In genomic region chr2:96683972-96684820, GRCh38 we compare ENCODE assay signal across 23 cellular contexts. TPM values are rescaled to one million over a fixed set of nuclear protein-coding genes. Genes with fewer than 3 reads are reported as not detected.
DNase-seq lines count a peak whose midpoint lies in the region; ATAC-seq, FAIRE-seq and TF ChIP-seq lines count a peak whose summit lies in the region.
"Had no signal": no experiment of that assay in that cellular context is flagged by ENCODE, and none has a peak within 500 bp of the region (broad histone marks: within the 10 kb centered on the region; RNA-seq: fewer than 3 reads in every experiment).

No MANE protein-coding gene starts in this region.

- H3K4me3 ChIP-seq in HEK293 (ENCODE audit: low read depth, low read length), result no peak overlapping the region
- no peak overlapping the region for H3K4me3 ChIP-seq in choroid plexus epithelial cell (ENCODE audit: low read depth, low read length)
- H3K4me3 ChIP-seq in HepG2 (replicated peaks in 1 of 3; ENCODE audit: insufficient read depth in 1 of 3, low read depth in 2 of 3, low read length in 3 of 3), result peak overlapping the region in 1 of 3 experiments; percentile 51; a peak in 1 of 6 replicates
- H3K4me3 ChIP-seq: A549, GM23338, SK-N-MC had no signal

- H3K27me3 ChIP-seq in HepG2 (ENCODE audit: control insufficient read depth in 1 of 2, insufficient read depth in 2 of 2, low read length in 2 of 2), result peaks cover 8 to 28% of the 10 kb centered on the region in 2 experiments; a peak in 3 of 5 replicates

- peak overlapping the region; percentile 91 for H3K4me2 ChIP-seq in HepG2 (ENCODE audit: low read depth, low read length)
- H3K4me2 ChIP-seq: A549, GM23338 had no signal

- H2AFZ ChIP-seq in HepG2 (ENCODE audit: low read length), result no peak overlapping the region

- no peaks in the 10 kb centered on the region for H3K9me3 ChIP-seq in HEK293 (ENCODE audit: control insufficient read depth, insufficient read depth, low read depth, low read length)
- H3K9me3 ChIP-seq in HepG2 (ENCODE audit: low read length), result no peaks in the 10 kb centered on the region
- H3K9me3 ChIP-seq: A549 had no signal

- no peak for TF ChIP-seq CTCF in HEK293 (tag by site-specific recombination; IDR thresholded peaks at IDR 0.05)
- TF ChIP-seq CTCF in choroid plexus epithelial cell (conservative IDR thresholded peaks at IDR 0.05; ENCODE audit: low read depth, low read length), result no peak
- TF ChIP-seq CTCF in HepG2 (CRISPR knock-in tag; IDR thresholded peaks at IDR 0.05), result 0 out of 2 replicates have a peak, but pooled peaks have one; percentile 3
- no peak for TF ChIP-seq CTCF in progenitor cell of endocrine pancreas (IDR thresholded peaks at IDR 0.05; ENCODE audit: unreplicated experiment)

- H3K36me3 Mint-ChIP-seq in progenitor cell of endocrine pancreas (ENCODE audit: insufficient read depth), result no peaks in the 10 kb centered on the region
- H3K36me3 Mint-ChIP-seq: CD14-positive monocyte had no signal

- in situ Hi-C loops in HepG2 (cut with HindIII; ENCODE audit: extremely low pct_ligation_motif_present, low pct_unique_long_range_greater_than_20kb) (no loop called here), ACHN (cut with HindIII; ENCODE audit: low pct_ligation_motif_present, low pct_unique_long_range_greater_than_20kb, low sequenced_read_pairs) (no loop called here)

- H3K27ac ChIP-seq in HEK293 (ENCODE audit: extremely low read depth, low read depth, low read length) (no peak overlapping the region), HepG2 (ENCODE audit: extremely low read length, insufficient read depth, low read length) (no peak overlapping the region)
- H3K27ac ChIP-seq: A549, SK-N-MC had no signal

- no peak overlapping the region for H3K4me3 Mint-ChIP-seq in progenitor cell of endocrine pancreas (ENCODE audit: low read depth)
- H3K4me3 Mint-ChIP-seq: GM23338 had no signal

- peak; percentile 14 for DNase-seq in choroid plexus epithelial cell (ENCODE audit: low read depth)
- DNase-seq in HepG2 (ENCODE audit: low spot score), result peak; percentile 84
- DNase-seq in retina, result peak; percentile 22
- no peak for DNase-seq in progenitor cell of endocrine pancreas (ENCODE audit: low spot score, unreplicated experiment)
- no peak for DNase-seq in ACHN
- no peak for DNase-seq in amniotic stem cell (lab: John Stamatoyannopoulos, UW)
- DNase-seq: COR-L47, GF-D8, HCEC 1CT, NCI-H1417 treated with DMSO at 0.1 percent for 48 hours, NCI-H187 treated with DMSO at 0.1 percent for 48 hours, NCI-H2227 treated with DMSO at 0.1 percent for 48 hours, NCI-H510A treated with DMSO at 0.1 percent for 48 hours, NCI-H774, SHP77 had no signal

- H3K36me3 ChIP-seq in HEK293 (ENCODE audit: control insufficient read depth in 2 of 2, insufficient read depth in 1 of 2, low read length in 2 of 2) (no peaks in the 10 kb centered on the region), HepG2 (replicated peaks in 1 of 2; ENCODE audit: control insufficient read depth in 1 of 2, insufficient read depth in 2 of 2, low read length in 2 of 2) (no peaks in the 10 kb centered on the region)

- peaks cover 16% of the 10 kb centered on the region for H3K4me1 Mint-ChIP-seq in progenitor cell of endocrine pancreas (ENCODE audit: low read depth)
- H3K4me1 Mint-ChIP-seq: CD14-positive monocyte had no signal

- H3K79me2 ChIP-seq in HepG2 (ENCODE audit: insufficient read depth, low read length), result no peaks in the 10 kb centered on the region

- H3K9ac ChIP-seq in HepG2 (ENCODE audit: insufficient read depth, low read depth, low read length), result no peak overlapping the region

- POLR2A ChIA-PET in HEK293 (lab: Yijun Ruan, JAX), result interaction anchor here (0.5 to 0.6 kb wide), 2 partner anchors 59 to 60 kb away, joined by 3 read pairs; no protein-coding TSS in a partner anchor
- POLR2A ChIA-PET in HepG2 (lab: Yijun Ruan, JAX), result interaction anchor here (0.7 to 1.6 kb wide), 5 partner anchors 8 to 127 kb away, joined by 3 to 4 read pairs (median 4); partner anchors contain the start of gene CNNM4

- no TSS peak for BruUV-seq in HepG2 (replicated peaks; lab: Mats Ljungman, UMichigan)

- 11% methylated on average over 11 of the region's 13 CpGs for WGBS in HepG2 (ENCODE audit: low lambda C conversion rate)

- peak in 1 of 2 experiments; percentile 47; a peak in 2 of 4 replicates for TF ChIP-seq EP300 in HepG2 (IDR thresholded peaks at IDR 0.05; ENCODE audit: low read depth in 2 of 2, low read length in 2 of 2)
- TF ChIP-seq EP300 in HepG2 (CRISPR knock-in tag; IDR thresholded peaks at IDR 0.05; ENCODE audit: borderline replicate concordance), result 0 out of 2 replicates have a peak, but pooled peaks have one; percentile 20

- H3K27ac Mint-ChIP-seq in progenitor cell of endocrine pancreas, result no peak overlapping the region
- H3K27ac Mint-ChIP-seq: CD14-positive monocyte, GM23338 had no signal

- no peaks in the 10 kb centered on the region for H3K9me3 Mint-ChIP-seq in progenitor cell of endocrine pancreas (ENCODE audit: low read depth)
- H3K9me3 Mint-ChIP-seq: GM23338 had no signal

- ATAC-seq in HepG2, result peak; percentile 56
- no peak for ATAC-seq in GM21825 (IDR thresholded peaks at IDR 0.05; ENCODE audit: unreplicated experiment)
- ATAC-seq: A549 had no signal

- peak; percentile 91 for FAIRE-seq in HepG2 (lab: Jason Lieb, UNC)
- FAIRE-seq: A549, RCC 7860 had no signal

- TF ChIP-seq POLR2A in HepG2 (IDR thresholded peaks at IDR 0.05; ENCODE audit: insufficient read depth in 1 of 2, low read depth in 2 of 2, low read length in 2 of 2), result peak in 1 of 2 experiments; percentile 21; a peak in 1 of 4 replicates

- H3K4me1 ChIP-seq in HEK293 (ENCODE audit: control insufficient read depth, insufficient read depth, low read length) (peaks cover 20% of the 10 kb centered on the region), HepG2 (ENCODE audit: insufficient read depth, low read length) (peaks cover 73% of the 10 kb centered on the region)

- intact Hi-C loops in HepG2 (cut with micrococcal nuclease; ENCODE audit: unreplicated experiment), result no loop called here

- no peak for TF ChIP-seq RAD21 in HepG2 (CRISPR knock-in tag; IDR thresholded peaks at IDR 0.05)

- CTCF ChIA-PET in HEK293 (lab: Yijun Ruan, JAX) (interaction anchor here (0.5 kb wide), 1 partner anchor 275 kb away, joined by 3 read pairs; no protein-coding TSS in a partner anchor), HepG2 (lab: Yijun Ruan, JAX; ENCODE audit: low intra/inter-chr PET ratio, low total read pairs) (no interaction called here)

- no peaks in the 10 kb centered on the region for H4K20me1 ChIP-seq in HepG2 (ENCODE audit: insufficient read depth, low read length)

- peaks cover 14% of the 10 kb centered on the region for H3K27me3 Mint-ChIP-seq in progenitor cell of endocrine pancreas

RNA-seq across cellular contexts. Expression of gene FER1L5, which starts 41.6 kb away (rescaled TPM):
- 0.02 TPM in 1 of 2 replicates, not detected in the other for total RNA-seq in HepG2 (2016; rRNA removed; fragmentation: Illumina TruSeq; extraction: Trizol)
- not detected in 2 replicates for total RNA-seq in HepG2 (2016; cell fraction: cytosol; rRNA removed; fragmentation: Illumina TruSeq; extraction: Trizol; ENCODE audit: low read depth)
- 0.02 TPM in 1 of 2 replicates, not detected in the other for total RNA-seq in HepG2 (2016; cell fraction: insoluble cytoplasmic fraction; rRNA removed; fragmentation: Illumina TruSeq; extraction: Trizol)
- 0.03 TPM in 1 of 2 replicates, not detected in the other for total RNA-seq in HepG2 (2016; cell fraction: membrane; rRNA removed; fragmentation: Illumina TruSeq; extraction: Trizol)
- 0.12 and 0.16 TPM in 2 replicates for total RNA-seq in HepG2 (2016; cell fraction: nucleus; rRNA removed; fragmentation: Illumina TruSeq; extraction: Trizol)
- polyA plus RNA-seq in HepG2 (2011; rRNA removed), result 0.08 and 0.22 TPM in 2 replicates
- 0.01 and 0.03 TPM in 2 replicates for polyA plus RNA-seq in HepG2 (2011; cell fraction: cytosol; rRNA removed)
- polyA plus RNA-seq in HepG2 (2011; cell fraction: nucleus; rRNA removed), result 1.2 and 1.4 TPM in 2 replicates
- polyA plus RNA-seq in HepG2 (2012), result 0.09 and 0.15 TPM in 2 replicates
- not detected in 2 replicates for polyA plus RNA-seq in HepG2 (2016; cell fraction: cytosol; fragmentation: Illumina TruSeq; extraction: Trizol; ENCODE audit: low read depth)
- not detected in 2 replicates for polyA plus RNA-seq in HepG2 (2016; cell fraction: insoluble cytoplasmic fraction; fragmentation: Illumina TruSeq; extraction: Trizol; ENCODE audit: low read depth)
- not detected in 2 replicates for polyA plus RNA-seq in HepG2 (2016; cell fraction: membrane; fragmentation: Illumina TruSeq; extraction: Trizol; ENCODE audit: low read depth)
- polyA plus RNA-seq in HepG2 (2016; cell fraction: nucleus; fragmentation: Illumina TruSeq; extraction: Trizol; ENCODE audit: insufficient read depth, low read depth), result 0.12 and 0.25 TPM in 2 replicates
- polyA minus RNA-seq in HepG2 (2011; rRNA and poly(A)+ RNA removed; ENCODE audit: low replicate concordance), result 0.07 and 0.16 TPM in 2 replicates
- polyA minus RNA-seq in HepG2 (2011; cell fraction: cytosol; rRNA and poly(A)+ RNA removed), result not detected in 2 replicates
- 0.25 and 0.26 TPM in 2 replicates for polyA minus RNA-seq in HepG2 (2011; cell fraction: nucleus; rRNA and poly(A)+ RNA removed)
- 1.0 and 1.5 TPM in 2 replicates for total RNA-seq in progenitor cell of endocrine pancreas
- total RNA-seq: OCI-LY7 had no signal
- polyA plus RNA-seq: CD14-positive monocyte had no signal

RNA-seq across cellular contexts. Expression of gene KANSL3, which starts 46.1 kb away (rescaled TPM):
- total RNA-seq in HepG2 (2016; rRNA removed; fragmentation: Illumina TruSeq; extraction: Trizol) (37.3 and 43.9 TPM in 2 replicates), progenitor cell of endocrine pancreas (53.6 and 57.7 TPM in 2 replicates)
- total RNA-seq in HepG2 (2016; cell fraction: cytosol; rRNA removed; fragmentation: Illumina TruSeq; extraction: Trizol; ENCODE audit: low read depth), result 7.8 and 8.3 TPM in 2 replicates
- total RNA-seq in HepG2 (2016; cell fraction: insoluble cytoplasmic fraction; rRNA removed; fragmentation: Illumina TruSeq; extraction: Trizol), result 35.6 and 36.6 TPM in 2 replicates
- 26.4 and 26.5 TPM in 2 replicates for total RNA-seq in HepG2 (2016; cell fraction: membrane; rRNA removed; fragmentation: Illumina TruSeq; extraction: Trizol)
- 40.0 and 44.1 TPM in 2 replicates for total RNA-seq in HepG2 (2016; cell fraction: nucleus; rRNA removed; fragmentation: Illumina TruSeq; extraction: Trizol)
- polyA plus RNA-seq in HepG2 (2011; rRNA removed), result 20.8 and 28.2 TPM in 2 replicates
- polyA plus RNA-seq in HepG2 (2011; cell fraction: cytosol; rRNA removed), result 17.0 and 17.8 TPM in 2 replicates
- 63.0 and 65.8 TPM in 2 replicates for polyA plus RNA-seq in HepG2 (2011; cell fraction: nucleus; rRNA removed)
- 28.9 and 35.1 TPM in 2 replicates for polyA plus RNA-seq in HepG2 (2012)
- polyA plus RNA-seq in HepG2 (2016; cell fraction: cytosol; fragmentation: Illumina TruSeq; extraction: Trizol; ENCODE audit: low read depth), result 3.4 TPM in 2 replicates
- polyA plus RNA-seq in HepG2 (2016; cell fraction: insoluble cytoplasmic fraction; fragmentation: Illumina TruSeq; extraction: Trizol; ENCODE audit: low read depth), result 26.9 and 34.3 TPM in 2 replicates
- 12.0 and 12.5 TPM in 2 replicates for polyA plus RNA-seq in HepG2 (2016; cell fraction: membrane; fragmentation: Illumina TruSeq; extraction: Trizol; ENCODE audit: low read depth)
- polyA plus RNA-seq in HepG2 (2016; cell fraction: nucleus; fragmentation: Illumina TruSeq; extraction: Trizol; ENCODE audit: insufficient read depth, low read depth), result 50.8 and 58.3 TPM in 2 replicates
- 85.2 and 180 TPM in 2 replicates for polyA minus RNA-seq in HepG2 (2011; rRNA and poly(A)+ RNA removed; ENCODE audit: low replicate concordance)
- 19.0 and 20.2 TPM in 2 replicates for polyA minus RNA-seq in HepG2 (2011; cell fraction: cytosol; rRNA and poly(A)+ RNA removed)
- polyA minus RNA-seq in HepG2 (2011; cell fraction: nucleus; rRNA and poly(A)+ RNA removed), result 73.1 and 81.1 TPM in 2 replicates

RNA-seq across cellular contexts. Expression of gene LMAN2L, which starts 55.7 kb away (rescaled TPM):
- 27.7 and 57.9 TPM in 2 replicates for total RNA-seq in HepG2 (2016; rRNA removed; fragmentation: Illumina TruSeq; extraction: Trizol)
- total RNA-seq in HepG2 (2016; cell fraction: cytosol; rRNA removed; fragmentation: Illumina TruSeq; extraction: Trizol; ENCODE audit: low read depth), result 5.3 and 5.5 TPM in 2 replicates
- total RNA-seq in HepG2 (2016; cell fraction: insoluble cytoplasmic fraction; rRNA removed; fragmentation: Illumina TruSeq; extraction: Trizol), result 29.7 and 60.7 TPM in 2 replicates
- total RNA-seq in HepG2 (2016; cell fraction: membrane; rRNA removed; fragmentation: Illumina TruSeq; extraction: Trizol), result 15.8 and 16.4 TPM in 2 replicates
- 44.6 and 50.0 TPM in 2 replicates for total RNA-seq in HepG2 (2016; cell fraction: nucleus; rRNA removed; fragmentation: Illumina TruSeq; extraction: Trizol)
- polyA plus RNA-seq in HepG2 (2011; rRNA removed), result 35.5 and 39.1 TPM in 2 replicates
- polyA plus RNA-seq in HepG2 (2011; cell fraction: cytosol; rRNA removed), result 35.1 and 42.4 TPM in 2 replicates
- polyA plus RNA-seq in HepG2 (2011; cell fraction: nucleus; rRNA removed), result 15.9 and 18.6 TPM in 2 replicates
- 26.8 and 32.8 TPM in 2 replicates for polyA plus RNA-seq in HepG2 (2012)
- 4.4 and 4.8 TPM in 2 replicates for polyA plus RNA-seq in HepG2 (2016; cell fraction: cytosol; fragmentation: Illumina TruSeq; extraction: Trizol; ENCODE audit: low read depth)
- 22.3 and 26.0 TPM in 2 replicates for polyA plus RNA-seq in HepG2 (2016; cell fraction: insoluble cytoplasmic fraction; fragmentation: Illumina TruSeq; extraction: Trizol; ENCODE audit: low read depth)
- polyA plus RNA-seq in HepG2 (2016; cell fraction: membrane; fragmentation: Illumina TruSeq; extraction: Trizol; ENCODE audit: low read depth), result 8.6 and 9.7 TPM in 2 replicates
- 59.0 and 65.6 TPM in 2 replicates for polyA plus RNA-seq in HepG2 (2016; cell fraction: nucleus; fragmentation: Illumina TruSeq; extraction: Trizol; ENCODE audit: insufficient read depth, low read depth)
- 29.8 and 46.9 TPM in 2 replicates for polyA minus RNA-seq in HepG2 (2011; rRNA and poly(A)+ RNA removed; ENCODE audit: low replicate concordance)
- polyA minus RNA-seq in HepG2 (2011; cell fraction: cytosol; rRNA and poly(A)+ RNA removed), result 15.0 and 15.6 TPM in 2 replicates
- polyA minus RNA-seq in HepG2 (2011; cell fraction: nucleus; rRNA and poly(A)+ RNA removed), result 17.9 and 20.5 TPM in 2 replicates
- 34.0 and 36.0 TPM in 2 replicates for total RNA-seq in progenitor cell of endocrine pancreas

Comparison
In these comparisons a context has a peak if more than half of its experiments do, and no peak if none do; other contexts are left out.
1. DNase-seq: peak in choroid plexus epithelial cell (single experiment), HepG2 (single experiment) and retina (single experiment); none in progenitor cell of endocrine pancreas (single experiment), ACHN (single experiment) and amniotic stem cell (single experiment).
2. Of the 63 proteins assayed by ChIP-seq in both HepG2 and HEK293: peak only in HepG2: ATF2, CTCF, PATZ1, RBAK, REPIN1, ZBTB20 and 9 more; only in HEK293: none; in both: none; in neither: 47; mixed calls (peak in some experiments, not most) for 1.